In the genomic region with DNA sequence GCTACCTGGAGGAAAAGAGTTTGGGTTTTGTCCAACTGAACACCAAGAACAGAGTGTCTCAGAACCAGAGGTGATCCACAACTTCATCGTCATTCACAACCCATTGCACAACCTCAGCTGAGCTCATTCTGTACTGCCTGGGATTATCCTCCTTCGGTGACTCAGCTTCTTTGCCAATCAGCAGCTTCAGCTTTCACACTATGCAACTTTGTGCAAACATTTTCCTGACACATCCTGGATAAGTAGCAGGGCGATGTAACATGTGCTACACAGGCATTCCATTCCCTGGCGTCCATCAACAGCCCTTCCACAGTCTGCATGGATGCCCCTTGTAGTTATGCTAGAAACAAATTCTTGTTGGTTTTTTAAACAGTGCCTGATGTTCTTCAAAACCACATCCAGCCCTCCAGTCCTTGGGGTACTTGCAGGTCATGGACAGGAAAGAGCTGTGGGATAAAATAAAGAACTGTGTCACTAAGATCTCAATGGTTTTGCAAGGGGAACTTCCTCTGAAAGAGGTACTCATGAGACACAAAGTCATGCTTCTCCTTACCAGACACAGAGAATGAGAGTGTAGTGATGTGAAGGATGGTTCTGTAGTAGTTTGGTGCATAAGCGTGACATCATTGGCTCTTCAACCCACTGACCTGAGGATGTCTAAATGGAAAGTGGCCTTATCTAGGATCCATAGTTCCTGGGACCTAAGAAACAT, we compare ENCODE assay signal across 13 cellular contexts.
A peak's percentile ranks its signal among the peaks of the same experiment; 100 is the strongest.
DNase-seq lines count a peak whose midpoint lies in the region; ATAC-seq and TF ChIP-seq lines count a peak whose summit lies in the region.
"Had no signal": no experiment of that assay in that cellular context is flagged by ENCODE, and none has a peak within 500 bp of the region (broad histone marks: within the 10 kb centered on the region; RNA-seq: fewer than 3 reads in every experiment).

No MANE protein-coding gene starts in this region.

- DNase-seq in DMS53 (lab: John Stamatoyannopoulos, UW) (peak; percentile 75), MV-4-11 (lab: John Stamatoyannopoulos, UW) (peak; percentile 95), cardiac fibroblast (ENCODE audit: low read depth in 2 of 2) (peak; percentile 97 to 98), medulla oblongata (ENCODE audit: extremely low spot score) (peak; percentile 35), KBM-7 (no peak), upper lobe of right lung (no peak)
- DNase-seq: activated CD4-positive, CD25-positive, alpha-beta regulatory T cell treated with anti-CD3 and anti-CD28 coated beads, Interleukin-2, amount 50 U/mL, for 72 hours; amygdala; NCI-H345; sigmoid colon; stimulated activated naive CD8-positive, alpha-beta T cell treated with anti-CD3 and anti-CD28 coated beads, Interleukin-15, Interleukin-2, amounts not matched to agents 100 U/mL and 50 U/mL, for 24 hours had no signal

- H3K4me1 ChIP-seq in upper lobe of right lung = no peaks in the 10 kb centered on the region
- H3K4me1 ChIP-seq: sigmoid colon had no signal

- no peaks in the 10 kb centered on the region for H3K27me3 ChIP-seq in upper lobe of right lung
- H3K27me3 ChIP-seq: sigmoid colon had no signal

- intact Hi-C loops in upper lobe of right lung (cut with DNase I) = no loop called here

- H3K36me3 ChIP-seq in upper lobe of right lung = no peaks in the 10 kb centered on the region
- H3K36me3 ChIP-seq: sigmoid colon had no signal

- TF ChIP-seq CTCF in cardiac fibroblast (IDR thresholded peaks at IDR 0.05; ENCODE audit: low read depth, low read length) (no peak), upper lobe of right lung (IDR thresholded peaks at IDR 0.05) (no peak)

- ATAC-seq in HG03469 (IDR thresholded peaks at IDR 0.05; ENCODE audit: unreplicated experiment) (no peak), GM21367 (IDR thresholded peaks at IDR 0.05; ENCODE audit: unreplicated experiment) (no peak), upper lobe of right lung (no peak)
- ATAC-seq: stimulated activated naive CD8-positive, alpha-beta T cell treated with anti-CD3 and anti-CD28 coated beads, Interleukin-15, Interleukin-2, amounts not matched to agents 100 U/mL and 50 U/mL, for 24 hours had no signal

- H3K27ac ChIP-seq in upper lobe of right lung = no peak overlapping the region
- H3K27ac ChIP-seq: sigmoid colon had no signal

- in situ Hi-C loops in KBM-7 (cut with MboI; ENCODE audit: low pct_unique_long_range_greater_than_20kb, low sequenced_read_pairs) = no loop called here

- no peaks in the 10 kb centered on the region for H3K9me3 ChIP-seq in upper lobe of right lung
- H3K9me3 ChIP-seq: sigmoid colon had no signal

- H3K4me3 ChIP-seq in cardiac fibroblast (replicated peaks in 1 of 2; ENCODE audit: low read depth in 2 of 2, low read length in 2 of 2) (no peak overlapping the region), upper lobe of right lung (no peak overlapping the region)
- H3K4me3 ChIP-seq: sigmoid colon had no signal

Comparison
In these comparisons a context has a peak if more than half of its experiments do, and no peak if none do; other contexts are left out.
1. DNase-seq: peak in DMS53 (single experiment), MV-4-11 (single experiment), cardiac fibroblast (2 of 2) and medulla oblongata (single experiment); none in KBM-7 (single experiment) and upper lobe of right lung (single experiment).